Comparison of ENCODE assay signal across 8 cellular contexts in genomic region chr9:109411818-109412352, GRCh38.
A peak's percentile ranks its signal among the peaks of the same experiment; 100 is the strongest.
DNase-seq lines count a peak whose midpoint lies in the region; ATAC-seq, FAIRE-seq and TF ChIP-seq lines count a peak whose summit lies in the region.

No MANE protein-coding gene starts in this region.

- H3K27me3 Mint-ChIP-seq in memory B cell = peaks cover 9% of the 10 kb centered on the region

- peak overlapping the region; percentile 95 for H3K27ac Mint-ChIP-seq in memory B cell

- in situ Hi-C loops in astrocyte of the cerebellum (cut with HindIII; ENCODE audit: low sequenced_read_pairs) = no loop called here

- peak; percentile 86 for TF ChIP-seq CTCF in astrocyte of the cerebellum (IDR thresholded peaks at IDR 0.05; ENCODE audit: low read depth, low read length, missing control alignments)

- FAIRE-seq in GM12891 (lab: Jason Lieb, UNC) = peak; percentile 9

- H3K9me3 Mint-ChIP-seq in memory B cell = no peaks in the 10 kb centered on the region

- ATAC-seq in HG02588 (IDR thresholded peaks at IDR 0.05; ENCODE audit: unreplicated experiment) (peak; percentile 37), memory B cell (ENCODE audit: low read depth) (peak; percentile 44)

- H3K36me3 Mint-ChIP-seq in memory B cell = no peaks in the 10 kb centered on the region

- H3K4me1 Mint-ChIP-seq in memory B cell = peaks cover 30% of the 10 kb centered on the region

- H3K4me3 ChIP-seq in astrocyte of the cerebellum (ENCODE audit: low read depth, low read length) = no peak overlapping the region

- peak; percentile 52 for DNase-seq in AG08395 (ENCODE audit: low spot score)
- DNase-seq in GM12891 (ENCODE audit: insufficient read length, low spot score) = no peak
- DNase-seq in NCI-H2171 (lab: John Stamatoyannopoulos, UW) = peak; percentile 16
- peak; percentile 36 for DNase-seq in astrocyte of the cerebellum (ENCODE audit: low read depth)
- peak in 1 of 2 donors; percentile 52 for DNase-seq in memory B cell (ENCODE audit: low spot score in 2 of 2)
- DNase-seq in stimulated activated naive CD4-positive, alpha-beta T cell treated with Interleukin-2 at 50 U/mL for 16 hours (lab: John Stamatoyannopoulos, UW) = no peak
- no peak for DNase-seq in cortex of kidney (lab: John Stamatoyannopoulos, UW)

- H3K4me3 Mint-ChIP-seq in memory B cell = peak overlapping the region; percentile 69

- TF ChIP-seq POLR2A in GM12891 (IDR thresholded peaks at IDR 0.05; ENCODE audit: low read depth, low read length) = no peak

TF ChIP-seq in GM12891, 5 proteins besides CTCF, POLR2A, EP300 and RAD21:
- TF ChIP-seq POU2F2 (IDR thresholded peaks at IDR 0.05; ENCODE audit: low read depth, low read length) = peak; percentile 63; the same call in 1 of the 2 replicates
- no peak for TF ChIP-seq PAX5 (IDR thresholded peaks at IDR 0.05; ENCODE audit: insufficient read depth, low read length, severe bottlenecking)
- TF ChIP-seq SPI1 (IDR thresholded peaks at IDR 0.05; ENCODE audit: low read depth, low read length) = peak; percentile 37; the same call in 1 of the 2 replicates
- TF ChIP-seq TAF1 (IDR thresholded peaks at IDR 0.05; ENCODE audit: low read depth, low read length) = no peak
- no peak for TF ChIP-seq POLR2AphosphoS5 (IDR thresholded peaks at IDR 0.05; ENCODE audit: low read depth, low read length)

Comparison
In these comparisons a context has a peak if more than half of its experiments do, and no peak if none do; other contexts are left out.
1. DNase-seq: peak in AG08395 (single experiment), NCI-H2171 (single experiment) and astrocyte of the cerebellum (single experiment); none in GM12891 (single experiment), stimulated activated naive CD4-positive, alpha-beta T cell treated with Interleukin-2 at 50 U/mL for 16 hours (single experiment) and cortex of kidney (single experiment).